Comparison of ENCODE assay signal across 9 cellular contexts in the genomic region with DNA sequence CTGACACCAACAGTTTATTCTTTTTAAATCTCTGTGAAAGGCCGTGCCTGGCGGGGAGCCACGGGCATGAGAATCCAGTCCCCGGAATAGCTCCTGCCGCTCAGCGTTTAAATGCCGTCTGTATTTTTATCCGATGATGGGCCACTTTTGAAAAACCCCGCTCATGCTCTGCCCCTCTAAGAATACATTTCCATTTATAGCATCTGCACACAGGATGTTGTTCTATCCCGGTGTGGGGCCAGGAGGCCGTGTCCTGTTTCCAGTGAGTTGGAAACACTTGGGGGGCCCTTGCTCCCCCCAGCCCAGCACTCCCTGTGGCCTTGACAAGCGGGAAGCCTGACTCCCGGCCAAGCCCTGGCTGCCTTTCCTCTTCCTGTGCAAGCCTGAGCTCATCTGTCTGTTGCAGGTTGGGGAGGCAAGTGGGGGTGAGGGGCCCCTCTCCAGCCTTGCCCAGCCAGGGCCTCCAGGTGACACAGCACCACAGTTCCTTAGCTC. TPM values are rescaled to one million over a fixed set of nuclear protein-coding genes. Genes with fewer than 3 reads are reported as not detected.
DNase-seq lines count a peak whose midpoint lies in the region; ATAC-seq and TF ChIP-seq lines count a peak whose summit lies in the region.
"Had no signal": no experiment of that assay in that cellular context is flagged by ENCODE, and none has a peak within 500 bp of the region (broad histone marks: within the 10 kb centered on the region; RNA-seq: fewer than 3 reads in every experiment).

No MANE protein-coding gene starts in this region.

- H3K4me1 ChIP-seq in breast epithelium (peaks cover 3 to 46% of the 10 kb centered on the region in 2 donors), mammary epithelial cell (ENCODE audit: insufficient read depth, low read length) (peaks cover 48% of the 10 kb centered on the region), cardiac muscle cell (ENCODE audit: low read depth) (peaks cover 46% of the 10 kb centered on the region)

- CTCF ChIA-PET in mammary epithelial cell (lab: Charles Lee; ENCODE audit: low non-redundant PET) = no interaction called here

- H3K4me3 ChIP-seq in breast epithelium = peak overlapping the region in 1 of 3 donors; percentile 9
- H3K4me3 ChIP-seq in mammary epithelial cell (replicated peaks in 1 of 3; ENCODE audit: insufficient read depth in 1 of 3, low read depth in 2 of 3, low read length in 3 of 3) = no peak overlapping the region
- no peak overlapping the region for H3K4me3 ChIP-seq in cardiac muscle cell

- intact Hi-C loops in breast epithelium (cut with DNase I; ENCODE audit: low total_unique reads) = no loop called here
- intact Hi-C loops in mammary epithelial cell (cut with micrococcal nuclease) = no loop called here

- no TSS peak for BruUV-seq in mammary epithelial cell (replicated peaks; lab: Mats Ljungman, UMichigan)

- no peak for TF ChIP-seq POLR2A in breast epithelium (IDR thresholded peaks at IDR 0.05)

- TF ChIP-seq CTCF in breast epithelium (IDR thresholded peaks at IDR 0.05) (no peak), mammary epithelial cell (conservative IDR thresholded peaks at IDR 0.05 in 1 of 2, IDR thresholded peaks at IDR 0.05 in 1 of 2; ENCODE audit: extremely low read depth in 1 of 2, insufficient read depth in 1 of 2, low read depth in 1 of 2, low read length in 2 of 2) (no peak), cardiac muscle cell (IDR thresholded peaks at IDR 0.05; ENCODE audit: low read depth, low read length) (no peak), omental fat pad (IDR thresholded peaks at IDR 0.05) (no peak)

- no peaks in the 10 kb centered on the region for H3K36me3 ChIP-seq in breast epithelium
- H3K36me3 ChIP-seq in mammary epithelial cell (ENCODE audit: insufficient read depth, low read length) = no peaks in the 10 kb centered on the region
- H3K36me3 ChIP-seq in cardiac muscle cell = no peaks in the 10 kb centered on the region

- DNase-seq in breast epithelium (ENCODE audit: low spot score in 2 of 2) (peak in 1 of 2 donors; percentile 66), mammary epithelial cell (no peak), cardiac muscle cell (ENCODE audit: low read depth in 1 of 2, low spot score in 1 of 2) (peak; percentile 71 to 79), omental fat pad (ENCODE audit: low spot score) (no peak), NCI-H187 (lab: John Stamatoyannopoulos, UW) (no peak)
- DNase-seq in stimulated activated CD4-positive, alpha-beta T cell treated with anti-CD3 and anti-CD28 coated beads, Interleukin-2, amount 100 ng/mL, for 48 hours = no peak
- DNase-seq in activated CD4-positive, CD25-positive, alpha-beta regulatory T cell treated with anti-CD3 and anti-CD28 coated beads, Interleukin-2, amount 50 U/mL, for 72 hours = no peak
- DNase-seq: NCI-H748 treated with DMSO at 0.1 percent for 48 hours had no signal

- H3K4me2 ChIP-seq in mammary epithelial cell (ENCODE audit: insufficient read depth, low read depth, low read length) = no peak overlapping the region

- ATAC-seq in omental fat pad (ENCODE audit: low FRiP score) = peak; percentile 1
- ATAC-seq in GM19463 (IDR thresholded peaks at IDR 0.05; ENCODE audit: unreplicated experiment) = no peak

- H4K20me1 ChIP-seq in mammary epithelial cell (ENCODE audit: insufficient read depth, low read length) = no peaks in the 10 kb centered on the region

- H3K79me2 ChIP-seq in mammary epithelial cell (ENCODE audit: insufficient read depth, low read length) = peaks cover 27% of the 10 kb centered on the region

- no peaks in the 10 kb centered on the region for H3K27me3 ChIP-seq in breast epithelium
- no peaks in the 10 kb centered on the region for H3K27me3 ChIP-seq in mammary epithelial cell (ENCODE audit: insufficient read depth, low read length)
- H3K27me3 ChIP-seq in cardiac muscle cell = no peaks in the 10 kb centered on the region

- no peak overlapping the region for H2AFZ ChIP-seq in mammary epithelial cell (ENCODE audit: low read depth, low read length)

- H3K9me3 ChIP-seq in breast epithelium = no peaks in the 10 kb centered on the region
- no peaks in the 10 kb centered on the region for H3K9me3 ChIP-seq in mammary epithelial cell (replicated peaks; ENCODE audit: insufficient read depth, low read length)
- H3K9me3 ChIP-seq in cardiac muscle cell (ENCODE audit: low read depth) = no peaks in the 10 kb centered on the region

- dilution Hi-C loops in mammary epithelial cell (cut with HindIII; ENCODE audit: low sequenced_read_pairs) = no loop called here

- no peak overlapping the region for H3K9ac ChIP-seq in mammary epithelial cell (ENCODE audit: insufficient read depth, low read length)

- in situ Hi-C loops in mammary epithelial cell (cut with MboI; ENCODE audit: low sequenced_read_pairs in 2 of 2) = no loop called here

- H3K27ac ChIP-seq in breast epithelium (peak overlapping the region; percentile 88 to 93), mammary epithelial cell (ENCODE audit: insufficient read depth, low read depth, low read length) (no peak overlapping the region), cardiac muscle cell (peak overlapping the region; percentile 92)

- 73% methylated on average over 13 of the region's 13 CpGs for WGBS in mammary epithelial cell (ENCODE audit: low coverage, missing lambda C conversion rate)

RNA-seq across cellular contexts. Expression of a gene that starts 39.0 kb away (rescaled TPM):
- total RNA-seq in breast epithelium (100 to 1,000 TPM in 1 of 3 donors, 10 to 100 TPM in 2; 86.6 to 139 (median 95.2) TPM), mammary epithelial cell (10 to 100 TPM; 58.8 to 98.6 TPM), cardiac muscle cell (77.3 and 85.1 TPM in 2 replicates), omental fat pad (100 to 1,000 TPM in 3 of 4 donors, 10 to 100 TPM in 1; 98.8 to 227 (median 129) TPM)
- polyA plus RNA-seq in mammary epithelial cell (111 TPM), cardiac muscle cell (15.4 and 22.2 TPM in 2 replicates)
- 158 TPM for polyA minus RNA-seq in mammary epithelial cell

Comparison
In these comparisons a context has a peak if more than half of its experiments do, and no peak if none do; other contexts are left out.
1. DNase-seq: peak in cardiac muscle cell (2 of 2); none in mammary epithelial cell (single experiment), omental fat pad (single experiment), stimulated activated CD4-positive, alpha-beta T cell treated with anti-CD3 and anti-CD28 coated beads, Interleukin-2, amount 100 ng/mL, for 48 hours (0 of 2), activated CD4-positive, CD25-positive, alpha-beta regulatory T cell treated with anti-CD3 and anti-CD28 coated beads, Interleukin-2, amount 50 U/mL, for 72 hours (single experiment) and NCI-H187 (0 of 2).